2 cellular contexts compared by ENCODE assay signal in genomic region chr20:22098451-22098850, GRCh38.
TF ChIP-seq lines count a peak whose summit lies in the region.

No MANE protein-coding gene starts in this region.

TF ChIP-seq in GM23338, 12 proteins besides CTCF, POLR2A, EP300 and RAD21:
- no peak for TF ChIP-seq CREB1 (CRISPR knock-in tag; IDR thresholded peaks at IDR 0.05; ENCODE audit: low read depth)
- no peak for TF ChIP-seq ETS1 (IDR thresholded peaks at IDR 0.05)
- TF ChIP-seq ZNF331 (CRISPR knock-in tag; IDR thresholded peaks at IDR 0.05; ENCODE audit: low read depth) = no peak
- TF ChIP-seq REST (IDR thresholded peaks at IDR 0.05; ENCODE audit: unreplicated experiment) = no peak
- no peak for TF ChIP-seq STAT1 (IDR thresholded peaks at IDR 0.05; ENCODE audit: unreplicated experiment)
- no peak for TF ChIP-seq JUNB (IDR thresholded peaks at IDR 0.05; ENCODE audit: unreplicated experiment)

TF ChIP-seq in H1, 55 proteins besides CTCF, POLR2A, EP300 and RAD21:
- TF ChIP-seq KDM4A (IDR thresholded peaks at IDR 0.05; ENCODE audit: low read depth, low read length, severe bottlenecking) (no peak), USF2 (IDR thresholded peaks at IDR 0.05; ENCODE audit: low read length) (no peak), CBX8 (IDR thresholded peaks at IDR 0.05; ENCODE audit: borderline replicate concordance, low read depth, low read length) (no peak), TAF7 (optimal IDR thresholded peaks at IDR 0.05; ENCODE audit: borderline replicate concordance, low read depth, low read length) (no peak), ATF3 (IDR thresholded peaks at IDR 0.05; ENCODE audit: insufficient read depth, low read depth, low read length) (no peak), CHD7 (IDR thresholded peaks at IDR 0.05; ENCODE audit: insufficient replicate concordance, low read length) (no peak), CHD1 (IDR thresholded peaks at IDR 0.05; ENCODE audit: low read depth, low read length) (no peak), SIN3A (conservative IDR thresholded peaks at IDR 0.05 in 1 of 2, IDR thresholded peaks at IDR 0.05 in 1 of 2; ENCODE audit: low read depth in 1 of 2, low read length in 2 of 2) (no peak), E2F6 (IDR thresholded peaks at IDR 0.05) (no peak)
